Comparison of ENCODE assay signal across 8 cellular contexts in genomic region chr4:15149842-15150592, GRCh38.
A peak's percentile ranks its signal among the peaks of the same experiment; 100 is the strongest.
DNase-seq lines count a peak whose midpoint lies in the region; ATAC-seq and TF ChIP-seq lines count a peak whose summit lies in the region.

No MANE protein-coding gene starts in this region.

- DNase-seq in NCI-H2196 (lab: John Stamatoyannopoulos, UW; ENCODE audit: unreplicated experiment): peak; percentile 5
- DNase-seq in NCI-H2196 treated with DMSO at 0.1 percent for 48 hours (lab: John Stamatoyannopoulos, UW; ENCODE audit: unreplicated experiment): no peak
- DNase-seq in NCI-H1092 (lab: John Stamatoyannopoulos, UW): peak; percentile 77
- DNase-seq in ascending aorta (ENCODE audit: low spot score in 2 of 2): peak; percentile 21 to 79
- DNase-seq in right cardiac atrium: peak; percentile 83 to 93 (median 92)
- peak; percentile 37 to 64 for DNase-seq in gastrocnemius medialis
- DNase-seq in NCI-H2107 treated with DMSO at 0.1 percent for 48 hours (lab: John Stamatoyannopoulos, UW; ENCODE audit: unreplicated experiment): no peak

- WGBS in right cardiac atrium: 29% methylated on average over 9 of the region's 9 CpGs

- H3K4me1 ChIP-seq in ascending aorta (peaks cover 11 to 19% of the 10 kb centered on the region in 2 donors), right cardiac atrium (ENCODE audit: control insufficient read depth, insufficient read depth, low read length) (peaks cover 13% of the 10 kb centered on the region), gastrocnemius medialis (peaks cover 11 to 13% of the 10 kb centered on the region in 2 donors)

- TF ChIP-seq CTCF in ascending aorta (IDR thresholded peaks at IDR 0.05) (peak in 1 of 3 experiments; percentile 20), gastrocnemius medialis (IDR thresholded peaks at IDR 0.05 in 4 of 5, conservative IDR thresholded peaks at IDR 0.05 in 1 of 5) (peak in 1 of 5 experiments; percentile 25)

- peak; percentile 91 for ATAC-seq in HG02763 (IDR thresholded peaks at IDR 0.05; ENCODE audit: unreplicated experiment)
- peak; percentile 93 to 97 for ATAC-seq in right cardiac atrium
- peak; percentile 74 to 77 for ATAC-seq in gastrocnemius medialis

- in situ Hi-C loops in gastrocnemius medialis (cut with MboI; ENCODE audit: low sequenced_read_pairs in 4 of 4): no loop called here

- intact Hi-C loops in ascending aorta (cut with DNase I): loop anchor here (5.0 kb wide), 1 partner anchor 148 kb away; the partner anchor contains the start of gene CPEB2
- intact Hi-C loops in right cardiac atrium (cut with DNase I): no loop called here
- intact Hi-C loops in gastrocnemius medialis (cut with DNase I; ENCODE audit: low total_unique reads): no loop called here

- H3K27ac ChIP-seq in ascending aorta (peak overlapping the region; percentile 70 to 75), right cardiac atrium (ENCODE audit: low read length) (peak overlapping the region; percentile 46), gastrocnemius medialis (peak overlapping the region in 2 of 4 donors; percentile 1 to 9)

- H3K9me3 ChIP-seq in ascending aorta (no peaks in the 10 kb centered on the region), right cardiac atrium (ENCODE audit: control insufficient read depth, low read length) (no peaks in the 10 kb centered on the region), gastrocnemius medialis (no peaks in the 10 kb centered on the region)

- no peak for TF ChIP-seq POLR2A in gastrocnemius medialis (IDR thresholded peaks at IDR 0.05)

- H3K4me3 ChIP-seq in ascending aorta: no peak overlapping the region
- H3K4me3 ChIP-seq in right cardiac atrium (ENCODE audit: low read length): no peak overlapping the region
- no peak overlapping the region for H3K4me3 ChIP-seq in gastrocnemius medialis

- H3K27me3 ChIP-seq in ascending aorta (no peaks in the 10 kb centered on the region), right cardiac atrium (ENCODE audit: control insufficient read depth, insufficient read depth) (no peaks in the 10 kb centered on the region), gastrocnemius medialis (no peaks in the 10 kb centered on the region)

- H3K36me3 ChIP-seq in ascending aorta (no peaks in the 10 kb centered on the region), gastrocnemius medialis (no peaks in the 10 kb centered on the region)

Comparison
In these comparisons a context has a peak if more than half of its experiments do, and no peak if none do; other contexts are left out.
1. DNase-seq: peak in NCI-H2196 (single experiment), NCI-H1092 (single experiment), ascending aorta (2 of 2), right cardiac atrium (3 of 3) and gastrocnemius medialis (2 of 2); none in NCI-H2196 treated with DMSO at 0.1 percent for 48 hours (single experiment) and NCI-H2107 treated with DMSO at 0.1 percent for 48 hours (single experiment).
2. Peak in every context shown above with its lines, with median percentiles within 50 percentile points of each other: ATAC-seq.